ENCODE assay signal across 1 cellular context in genomic region chr11:130828741-130829140, GRCh38.
TF ChIP-seq lines count a peak whose summit lies in the region.

No MANE protein-coding gene starts in this region.

TF ChIP-seq in SK-N-SH treated with all-trans-retinoic acid at 6 μM for 48 hours, 23 proteins besides CTCF, POLR2A, EP300 and RAD21 (continued from another document):
- no peak for TF ChIP-seq TOX (CRISPR knock-in tag; IDR thresholded peaks at IDR 0.05; ENCODE audit: borderline replicate concordance)
- TF ChIP-seq ARNTL (CRISPR knock-in tag; IDR thresholded peaks at IDR 0.05; ENCODE audit: borderline replicate concordance, low read depth) = no peak
- no peak for TF ChIP-seq TCF4 (CRISPR knock-in tag; IDR thresholded peaks at IDR 0.05; ENCODE audit: borderline replicate concordance)
